ENCODE assay signal across 1 cellular context in the genomic region with DNA sequence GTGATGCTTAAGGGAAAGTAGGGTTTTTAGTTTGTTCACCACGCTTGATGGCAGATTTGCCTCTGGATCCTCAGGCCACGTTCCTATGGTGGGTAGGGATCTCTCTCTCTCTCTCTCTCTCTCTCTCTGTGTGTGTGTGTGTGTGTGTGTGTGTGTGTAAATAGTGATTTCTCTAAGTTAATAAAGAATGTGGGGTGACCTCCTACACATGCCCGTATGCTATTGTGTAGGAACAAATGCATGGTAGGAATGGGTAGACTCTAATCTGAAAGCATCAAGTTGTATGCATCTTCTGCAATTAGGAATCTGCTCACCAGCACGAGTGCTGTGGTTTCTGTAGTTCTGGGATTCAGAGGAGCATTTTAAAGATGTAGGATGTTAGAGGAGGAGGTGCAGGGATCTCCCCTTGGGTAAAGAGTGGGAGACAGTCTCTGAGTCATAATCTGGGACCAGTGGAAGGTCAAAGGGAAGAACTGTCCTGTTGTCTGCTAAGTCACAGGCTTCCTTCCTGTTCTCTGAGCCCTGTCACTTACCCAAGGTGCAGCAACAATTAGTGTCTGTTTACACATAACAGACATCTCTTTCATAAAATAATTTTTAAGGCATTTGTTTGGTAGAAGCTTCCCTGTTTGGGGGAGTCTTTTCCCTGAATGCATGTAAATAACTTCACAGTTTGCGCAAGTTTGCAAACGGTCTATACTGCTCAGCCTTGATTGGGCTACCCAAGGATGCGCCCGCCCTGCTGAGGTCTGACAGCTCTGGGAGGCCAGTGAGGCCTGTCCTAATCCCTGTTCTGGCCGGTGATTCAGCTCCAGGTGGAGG.
TF ChIP-seq lines count a peak whose summit lies in the region.

No MANE protein-coding gene starts in this region.

TF ChIP-seq in GM23338, 12 proteins besides CTCF, POLR2A, EP300 and RAD21 (continued from another document):
- TF ChIP-seq, protein P1, sequence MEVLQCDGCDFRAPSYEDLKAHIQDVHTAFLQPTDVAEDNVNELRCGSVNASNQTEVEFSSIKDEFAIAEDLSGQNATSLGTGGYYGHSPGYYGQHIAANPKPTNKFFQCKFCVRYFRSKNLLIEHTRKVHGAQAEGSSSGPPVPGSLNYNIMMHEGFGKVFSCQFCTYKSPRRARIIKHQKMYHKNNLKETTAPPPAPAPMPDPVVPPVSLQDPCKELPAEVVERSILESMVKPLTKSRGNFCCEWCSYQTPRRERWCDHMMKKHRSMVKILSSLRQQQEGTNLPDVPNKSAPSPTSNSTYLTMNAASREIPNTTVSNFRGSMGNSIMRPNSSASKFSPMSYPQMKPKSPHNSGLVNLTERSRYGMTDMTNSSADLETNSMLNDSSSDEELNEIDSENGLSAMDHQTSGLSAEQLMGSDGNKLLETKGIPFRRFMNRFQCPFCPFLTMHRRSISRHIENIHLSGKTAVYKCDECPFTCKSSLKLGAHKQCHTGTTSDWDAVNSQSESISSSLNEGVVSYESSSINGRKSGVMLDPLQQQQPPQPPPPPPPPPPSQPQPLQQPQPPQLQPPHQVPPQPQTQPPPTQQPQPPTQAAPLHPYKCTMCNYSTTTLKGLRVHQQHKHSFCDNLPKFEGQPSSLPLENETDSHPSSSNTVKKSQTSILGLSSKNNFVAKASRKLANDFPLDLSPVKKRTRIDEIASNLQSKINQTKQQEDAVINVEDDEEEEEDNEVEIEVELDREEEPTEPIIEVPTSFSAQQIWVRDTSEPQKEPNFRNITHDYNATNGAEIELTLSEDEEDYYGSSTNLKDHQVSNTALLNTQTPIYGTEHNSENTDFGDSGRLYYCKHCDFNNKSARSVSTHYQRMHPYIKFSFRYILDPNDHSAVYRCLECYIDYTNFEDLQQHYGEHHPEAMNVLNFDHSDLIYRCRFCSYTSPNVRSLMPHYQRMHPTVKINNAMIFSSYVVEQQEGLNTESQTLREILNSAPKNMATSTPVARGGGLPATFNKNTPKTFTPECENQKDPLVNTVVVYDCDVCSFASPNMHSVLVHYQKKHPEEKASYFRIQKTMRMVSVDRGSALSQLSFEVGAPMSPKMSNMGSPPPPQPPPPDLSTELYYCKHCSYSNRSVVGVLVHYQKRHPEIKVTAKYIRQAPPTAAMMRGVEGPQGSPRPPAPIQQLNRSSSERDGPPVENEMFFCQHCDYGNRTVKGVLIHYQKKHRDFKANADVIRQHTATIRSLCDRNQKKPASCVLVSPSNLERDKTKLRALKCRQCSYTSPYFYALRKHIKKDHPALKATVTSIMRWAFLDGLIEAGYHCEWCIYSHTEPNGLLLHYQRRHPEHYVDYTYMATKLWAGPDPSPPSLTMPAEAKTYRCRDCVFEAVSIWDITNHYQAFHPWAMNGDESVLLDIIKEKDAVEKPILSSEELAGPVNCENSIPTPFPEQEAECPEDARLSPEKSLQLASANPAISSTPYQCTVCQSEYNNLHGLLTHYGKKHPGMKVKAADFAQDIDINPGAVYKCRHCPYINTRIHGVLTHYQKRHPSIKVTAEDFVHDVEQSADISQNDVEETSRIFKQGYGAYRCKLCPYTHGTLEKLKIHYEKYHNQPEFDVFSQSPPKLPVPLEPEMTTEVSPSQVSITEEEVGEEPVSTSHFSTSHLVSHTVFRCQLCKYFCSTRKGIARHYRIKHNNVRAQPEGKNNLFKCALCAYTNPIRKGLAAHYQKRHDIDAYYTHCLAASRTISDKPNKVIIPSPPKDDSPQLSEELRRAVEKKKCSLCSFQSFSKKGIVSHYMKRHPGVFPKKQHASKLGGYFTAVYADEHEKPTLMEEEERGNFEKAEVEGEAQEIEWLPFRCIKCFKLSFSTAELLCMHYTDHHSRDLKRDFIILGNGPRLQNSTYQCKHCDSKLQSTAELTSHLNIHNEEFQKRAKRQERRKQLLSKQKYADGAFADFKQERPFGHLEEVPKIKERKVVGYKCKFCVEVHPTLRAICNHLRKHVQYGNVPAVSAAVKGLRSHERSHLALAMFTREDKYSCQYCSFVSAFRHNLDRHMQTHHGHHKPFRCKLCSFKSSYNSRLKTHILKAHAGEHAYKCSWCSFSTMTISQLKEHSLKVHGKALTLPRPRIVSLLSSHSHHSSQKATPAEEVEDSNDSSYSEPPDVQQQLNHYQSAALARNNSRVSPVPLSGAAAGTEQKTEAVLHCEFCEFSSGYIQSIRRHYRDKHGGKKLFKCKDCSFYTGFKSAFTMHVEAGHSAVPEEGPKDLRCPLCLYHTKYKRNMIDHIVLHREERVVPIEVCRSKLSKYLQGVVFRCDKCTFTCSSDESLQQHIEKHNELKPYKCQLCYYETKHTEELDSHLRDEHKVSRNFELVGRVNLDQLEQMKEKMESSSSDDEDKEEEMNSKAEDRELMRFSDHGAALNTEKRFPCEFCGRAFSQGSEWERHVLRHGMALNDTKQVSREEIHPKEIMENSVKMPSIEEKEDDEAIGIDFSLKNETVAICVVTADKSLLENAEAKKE (CRISPR knock-in tag; IDR thresholded peaks at IDR 0.05), result no peak
- no peak for TF ChIP-seq CREB1 (CRISPR knock-in tag; IDR thresholded peaks at IDR 0.05; ENCODE audit: low read depth)
- no peak for TF ChIP-seq JUNB (IDR thresholded peaks at IDR 0.05; ENCODE audit: unreplicated experiment)
- TF ChIP-seq, protein P2, sequence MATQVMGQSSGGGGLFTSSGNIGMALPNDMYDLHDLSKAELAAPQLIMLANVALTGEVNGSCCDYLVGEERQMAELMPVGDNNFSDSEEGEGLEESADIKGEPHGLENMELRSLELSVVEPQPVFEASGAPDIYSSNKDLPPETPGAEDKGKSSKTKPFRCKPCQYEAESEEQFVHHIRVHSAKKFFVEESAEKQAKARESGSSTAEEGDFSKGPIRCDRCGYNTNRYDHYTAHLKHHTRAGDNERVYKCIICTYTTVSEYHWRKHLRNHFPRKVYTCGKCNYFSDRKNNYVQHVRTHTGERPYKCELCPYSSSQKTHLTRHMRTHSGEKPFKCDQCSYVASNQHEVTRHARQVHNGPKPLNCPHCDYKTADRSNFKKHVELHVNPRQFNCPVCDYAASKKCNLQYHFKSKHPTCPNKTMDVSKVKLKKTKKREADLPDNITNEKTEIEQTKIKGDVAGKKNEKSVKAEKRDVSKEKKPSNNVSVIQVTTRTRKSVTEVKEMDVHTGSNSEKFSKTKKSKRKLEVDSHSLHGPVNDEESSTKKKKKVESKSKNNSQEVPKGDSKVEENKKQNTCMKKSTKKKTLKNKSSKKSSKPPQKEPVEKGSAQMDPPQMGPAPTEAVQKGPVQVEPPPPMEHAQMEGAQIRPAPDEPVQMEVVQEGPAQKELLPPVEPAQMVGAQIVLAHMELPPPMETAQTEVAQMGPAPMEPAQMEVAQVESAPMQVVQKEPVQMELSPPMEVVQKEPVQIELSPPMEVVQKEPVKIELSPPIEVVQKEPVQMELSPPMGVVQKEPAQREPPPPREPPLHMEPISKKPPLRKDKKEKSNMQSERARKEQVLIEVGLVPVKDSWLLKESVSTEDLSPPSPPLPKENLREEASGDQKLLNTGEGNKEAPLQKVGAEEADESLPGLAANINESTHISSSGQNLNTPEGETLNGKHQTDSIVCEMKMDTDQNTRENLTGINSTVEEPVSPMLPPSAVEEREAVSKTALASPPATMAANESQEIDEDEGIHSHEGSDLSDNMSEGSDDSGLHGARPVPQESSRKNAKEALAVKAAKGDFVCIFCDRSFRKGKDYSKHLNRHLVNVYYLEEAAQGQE (IDR thresholded peaks at IDR 0.05; ENCODE audit: unreplicated experiment), result no peak
- TF ChIP-seq ZNF331 (CRISPR knock-in tag; IDR thresholded peaks at IDR 0.05; ENCODE audit: low read depth), result no peak
